Comparison of ENCODE assay signal across 8 cellular contexts in genomic region chr7:103279963-103280802, GRCh38. TPM values are rescaled to one million over a fixed set of nuclear protein-coding genes. Genes with fewer than 3 reads are reported as not detected.
A peak's percentile ranks its signal among the peaks of the same experiment; 100 is the strongest.
DNase-seq lines count a peak whose midpoint lies in the region; ATAC-seq and TF ChIP-seq lines count a peak whose summit lies in the region.
"Not testable (repeated sequence)": the region's sequence is repeated elsewhere in the genome, so short reads cannot be mapped to it uniquely, and the experiment has no call there.

No MANE protein-coding gene starts in this region.

- not testable (repeated sequence) for TF ChIP-seq POLR2A in lower leg skin (IDR thresholded peaks at IDR 0.05)

- H3K27ac Mint-ChIP-seq in activated CD4-positive, alpha-beta memory T cell treated with anti-CD3 and anti-CD28 coated beads, Interleukin-2, amount 10 ng/mL, durations not matched to agents 7 days and 5 days: peak overlapping the region; percentile 86

- not testable (repeated sequence) for H3K27me3 Mint-ChIP-seq in activated CD4-positive, alpha-beta memory T cell treated with anti-CD3 and anti-CD28 coated beads, Interleukin-2, amount 10 ng/mL, durations not matched to agents 7 days and 5 days

- peak overlapping the region; percentile 99 for H3K4me3 Mint-ChIP-seq in activated CD4-positive, alpha-beta memory T cell treated with anti-CD3 and anti-CD28 coated beads, Interleukin-2, amount 10 ng/mL, durations not matched to agents 7 days and 5 days

- POLR2A ChIA-PET in activated CD4-positive, alpha-beta memory T cell treated with anti-CD3 and anti-CD28 coated beads, Interleukin-2, amount 10 ng/mL, durations not matched to agents 7 days and 5 days (lab: Charles Lee): interaction anchor here (0.8 to 2.1 kb wide), 4 partner anchors 10 to 204 kb away, joined by 3 to 10 read pairs (median 4); partner anchors contain the start of genes NAPEPLD and PSMC2

- H3K4me1 Mint-ChIP-seq in activated CD4-positive, alpha-beta memory T cell treated with anti-CD3 and anti-CD28 coated beads, Interleukin-2, amount 10 ng/mL, durations not matched to agents 7 days and 5 days: peaks cover 17% of the 10 kb centered on the region

- H3K9me3 Mint-ChIP-seq in activated CD4-positive, alpha-beta memory T cell treated with anti-CD3 and anti-CD28 coated beads, Interleukin-2, amount 10 ng/mL, durations not matched to agents 7 days and 5 days: not testable (repeated sequence)

- not testable (repeated sequence) for TF ChIP-seq CTCF in lower leg skin (IDR thresholded peaks at IDR 0.05)

- WGBS in lower leg skin, 2 donors: 0 to 1% methylated on average over 51 to 65 of the region's 71 CpGs

- H3K4me3 ChIP-seq in lower leg skin (ENCODE audit: low read depth, poor library complexity, severe bottlenecking): peak overlapping the region; percentile 42

- peak; percentile 81 for DNase-seq in CD1c-positive myeloid dendritic cell (ENCODE audit: extremely low spot score)
- peak; percentile 89 for DNase-seq in NCI-H748 (lab: John Stamatoyannopoulos, UW; ENCODE audit: unreplicated experiment)
- DNase-seq in activated CD4-positive, alpha-beta memory T cell treated with anti-CD3 and anti-CD28 coated beads, Interleukin-2, amount 10 ng/mL, durations not matched to agents 7 days and 5 days: peak; percentile 87
- DNase-seq in dermis blood vessel endothelial cell: peak; percentile 52
- DNase-seq in lower leg skin (ENCODE audit: low spot score in 2 of 2): peak; percentile 34 to 89
- peak; percentile 73 to 76 for DNase-seq in stimulated activated CD4-positive, alpha-beta T cell treated with anti-CD3 and anti-CD28 coated beads, Interleukin-2, amount 100 ng/mL, for 48 hours

- intact Hi-C loops in lower leg skin (cut with DNase I; ENCODE audit: low total_unique reads): not testable (repeated sequence)

- not testable (repeated sequence) for H3K36me3 Mint-ChIP-seq in activated CD4-positive, alpha-beta memory T cell treated with anti-CD3 and anti-CD28 coated beads, Interleukin-2, amount 10 ng/mL, durations not matched to agents 7 days and 5 days (ENCODE audit: low read depth)

- ATAC-seq in GM19463 (IDR thresholded peaks at IDR 0.05; ENCODE audit: unreplicated experiment) (peak; percentile 87), HG03521 (IDR thresholded peaks at IDR 0.05; ENCODE audit: unreplicated experiment) (peak; percentile 92)

- CTCF ChIA-PET in activated CD4-positive, alpha-beta memory T cell treated with anti-CD3 and anti-CD28 coated beads, Interleukin-2, amount 10 ng/mL, durations not matched to agents 7 days and 5 days (lab: Charles Lee): interaction anchor here (0.6 to 1.7 kb wide), 6 partner anchors 12 to 205 kb away, joined by 3 to 5 read pairs (median 4); partner anchors contain the start of genes ARMC10 and FBXL13

RNA-seq across cellular contexts. Expression of gene PMPCB, which starts 17.1 kb away (rescaled TPM):
- total RNA-seq in activated CD4-positive, alpha-beta memory T cell treated with anti-CD3 and anti-CD28 coated beads, Interleukin-2, amount 10 ng/mL, durations not matched to agents 7 days and 5 days: 10 to 100 TPM; 63.9 TPM
- total RNA-seq in dermis blood vessel endothelial cell (51.6 and 58.2 TPM in 2 replicates), lower leg skin (10 to 100 TPM; 43.3 to 49.5 (median 47.5) TPM)

Comparison
In these comparisons a context has a peak if more than half of its experiments do, and no peak if none do; other contexts are left out.
1. Peak in every context shown above with its lines: DNase-seq, ATAC-seq and H3K4me3 ChIP-seq.